Comparison of ENCODE assay signal across 1 cellular context in genomic region chr14:62409909-62410308, GRCh38.
TF ChIP-seq lines count a peak whose summit lies in the region.

No MANE protein-coding gene starts in this region.

TF ChIP-seq in IMR-90, 13 proteins besides CTCF, POLR2A, EP300 and RAD21:
- TF ChIP-seq FOS (IDR thresholded peaks at IDR 0.05; ENCODE audit: low read depth, low read length): peak; percentile 62; the same call in 1 of the 2 replicates
- TF ChIP-seq BHLHE40 (IDR thresholded peaks at IDR 0.05; ENCODE audit: low read depth, low read length): no peak
- TF ChIP-seq MXI1 (IDR thresholded peaks at IDR 0.05; ENCODE audit: borderline replicate concordance, low read depth, low read length): no peak
- peak; percentile 14; the same call in 1 of the 2 replicates for TF ChIP-seq MAFK (IDR thresholded peaks at IDR 0.05; ENCODE audit: low read depth, low read length)
- peak; percentile 75 for TF ChIP-seq CEBPB (IDR thresholded peaks at IDR 0.05; ENCODE audit: low read depth, low read length)
